ENCODE assay signal across 24 cellular contexts in genomic region chr19:55270172-55270942, GRCh38. TPM values are rescaled to one million over a fixed set of nuclear protein-coding genes. Genes with fewer than 3 reads are reported as not detected.
DNase-seq lines count a peak whose midpoint lies in the region; ATAC-seq, FAIRE-seq and TF ChIP-seq lines count a peak whose summit lies in the region.
"Had no signal": no experiment of that assay in that cellular context is flagged by ENCODE, and none has a peak within 500 bp of the region (broad histone marks: within the 10 kb centered on the region; RNA-seq: fewer than 3 reads in every experiment).

No MANE protein-coding gene starts in this region.

- H3K9ac ChIP-seq in HepG2 (ENCODE audit: insufficient read depth, low read depth, low read length) (no peak overlapping the region), keratinocyte (ENCODE audit: control insufficient read depth, extremely low read depth, insufficient read depth, low read length) (no peak overlapping the region)

- intact Hi-C loops in HepG2 (cut with micrococcal nuclease; ENCODE audit: unreplicated experiment) (no loop called here), right lobe of liver (cut with DNase I) (no loop called here), PC-9 (cut with micrococcal nuclease; ENCODE audit: unreplicated experiment) (no loop called here)

- no peaks in the 10 kb centered on the region for H3K9me1 ChIP-seq in keratinocyte (ENCODE audit: control insufficient read depth, extremely low read depth, insufficient read depth, low read length)

- no peak overlapping the region for H3K4me2 ChIP-seq in HepG2 (ENCODE audit: low read depth, low read length)
- H3K4me2 ChIP-seq in keratinocyte (ENCODE audit: control insufficient read depth, extremely low read depth, insufficient read depth, low read depth, low read length), result no peak overlapping the region
- H3K4me2 ChIP-seq in PC-9, result no peak overlapping the region

- H4K20me1 ChIP-seq in HepG2 (ENCODE audit: insufficient read depth, low read length) (no peaks in the 10 kb centered on the region), keratinocyte (ENCODE audit: control insufficient read depth, extremely low read depth, insufficient read depth, low read length) (no peaks in the 10 kb centered on the region), PC-9 (ENCODE audit: insufficient read depth) (0 out of 2 replicates have a peak, but pooled peaks cover under 1% of the 10 kb centered on the region)

- H3K36me3 ChIP-seq in HepG2 (replicated peaks in 1 of 2; ENCODE audit: control insufficient read depth in 1 of 2, insufficient read depth in 2 of 2, low read length in 2 of 2) (peaks cover 5 to 18% of the 10 kb centered on the region in 2 experiments; a peak in 4 of 5 replicates), right lobe of liver (no peaks in the 10 kb centered on the region), keratinocyte (ENCODE audit: control insufficient read depth in 2 of 2, extremely low read depth in 1 of 2, insufficient read depth in 2 of 2, low read length in 2 of 2) (peaks cover 8 to 15% of the 10 kb centered on the region in 2 experiments), PC-9 (ENCODE audit: low read depth) (peaks cover 8% of the 10 kb centered on the region; the same call in 1 of the 2 replicates)
- H3K36me3 ChIP-seq: uterus had no signal

- TF ChIP-seq POLR2A in HepG2 (IDR thresholded peaks at IDR 0.05; ENCODE audit: insufficient read depth in 1 of 2, low read depth in 2 of 2, low read length in 2 of 2) (no peak), right lobe of liver (IDR thresholded peaks at IDR 0.05) (no peak)

- no peaks in the 10 kb centered on the region for H3K9me3 ChIP-seq in HepG2 (ENCODE audit: low read length)
- H3K9me3 ChIP-seq in right lobe of liver, result no peaks in the 10 kb centered on the region
- H3K9me3 ChIP-seq in keratinocyte (ENCODE audit: control insufficient read depth, low read depth, low read length), result no peaks in the 10 kb centered on the region
- no peaks in the 10 kb centered on the region for H3K9me3 ChIP-seq in PC-9 (ENCODE audit: insufficient read depth, low read depth)
- H3K9me3 ChIP-seq: heart right ventricle, left lung, uterus had no signal

- TF ChIP-seq EP300 in HepG2 (IDR thresholded peaks at IDR 0.05; ENCODE audit: low read depth in 2 of 2, low read length in 2 of 2) (no peak), HepG2 (CRISPR knock-in tag; IDR thresholded peaks at IDR 0.05; ENCODE audit: borderline replicate concordance) (no peak)

- CTCF ChIA-PET in HepG2 (lab: Yijun Ruan, JAX; ENCODE audit: low intra/inter-chr PET ratio, low total read pairs), result no interaction called here
- CTCF ChIA-PET in PC-9 (lab: Charles Lee), result no interaction called here

- FAIRE-seq in HepG2 (lab: Jason Lieb, UNC) (no peak), keratinocyte (lab: Jason Lieb, UNC) (peak; percentile 29), urothelium cell line (lab: Jason Lieb, UNC) (peak; percentile 89)

- in situ Hi-C loops in HepG2 (cut with HindIII; ENCODE audit: extremely low pct_ligation_motif_present, low pct_unique_long_range_greater_than_20kb), result no loop called here

- no peak overlapping the region for H3K27ac ChIP-seq in HepG2 (ENCODE audit: extremely low read length, insufficient read depth, low read length)
- H3K27ac ChIP-seq in right lobe of liver, result no peak overlapping the region
- no peak overlapping the region for H3K27ac ChIP-seq in keratinocyte (ENCODE audit: control insufficient read depth, insufficient read depth, low read length)
- H3K27ac ChIP-seq in PC-9, result no peak overlapping the region
- H3K27ac ChIP-seq: heart right ventricle, left lung, uterus had no signal

- H2AFZ ChIP-seq in HepG2 (ENCODE audit: low read length) (no peak overlapping the region), keratinocyte (ENCODE audit: control insufficient read depth, low read length) (no peak overlapping the region), PC-9 (no peak overlapping the region)

- H3K27me3 ChIP-seq in HepG2 (ENCODE audit: control insufficient read depth in 1 of 2, insufficient read depth in 2 of 2, low read length in 2 of 2) (no peaks in the 10 kb centered on the region; a peak in 1 of 5 replicates), right lobe of liver (no peaks in the 10 kb centered on the region), keratinocyte (ENCODE audit: control insufficient read depth, extremely low read depth, insufficient read depth, low read length) (no peaks in the 10 kb centered on the region), PC-9 (ENCODE audit: insufficient read depth, low read depth) (no peaks in the 10 kb centered on the region)
- H3K27me3 ChIP-seq: heart right ventricle, left lung, uterus had no signal

- H3K4me3 ChIP-seq in HepG2 (replicated peaks in 1 of 3; ENCODE audit: insufficient read depth in 1 of 3, low read depth in 2 of 3, low read length in 3 of 3) (no peak overlapping the region), right lobe of liver (no peak overlapping the region), keratinocyte (ENCODE audit: control insufficient read depth in 2 of 3, extremely low read depth in 1 of 3, insufficient read depth in 2 of 3, low read depth in 1 of 3, low read length in 3 of 3) (no peak overlapping the region), PC-9 (no peak overlapping the region)
- H3K4me3 ChIP-seq: heart right ventricle, left lung, uterus had no signal

- POLR2A ChIA-PET in HepG2 (lab: Yijun Ruan, JAX) (no interaction called here), PC-9 (lab: Charles Lee; ENCODE audit: unreplicated experiment) (interaction anchor here (0.7 kb wide), 1 partner anchor 52 kb away, joined by 3 read pairs; no protein-coding TSS in a partner anchor)

- no peak for DNase-seq in HepG2 (ENCODE audit: low spot score)
- DNase-seq in right lobe of liver, result no peak
- no peak for DNase-seq in keratinocyte (ENCODE audit: low read depth, low spot score)
- no peak for DNase-seq in urothelium cell line (ENCODE audit: low spot score)
- DNase-seq in KG1 (lab: John Stamatoyannopoulos, UW), result no peak
- DNase-seq in PC-9, result no peak
- DNase-seq: activated CD4-positive, alpha-beta T cell treated with anti-CD3 and anti-CD28 coated beads, Interleukin-2, amount 50 U/mL, for 48 hours; activated CD4-positive, CD25-positive, alpha-beta regulatory T cell; activated T-cell treated with anti-CD3 and anti-CD28 coated beads, Interleukin-2, amount 50 U/mL, for 1 hour; heart right ventricle; midbrain; NCI-H1092; NCI-H187 treated with DMSO at 0.1 percent for 48 hours; NCI-H774; Right ventricle myocardium superior; substantia nigra; T-helper 9 cell; uterus had no signal

- TF ChIP-seq RAD21 in HepG2 (CRISPR knock-in tag; IDR thresholded peaks at IDR 0.05), result no peak

- no peaks in the 10 kb centered on the region for H3K9me2 ChIP-seq in PC-9 (ENCODE audit: insufficient read depth)

- no peaks in the 10 kb centered on the region for H3K79me2 ChIP-seq in HepG2 (ENCODE audit: insufficient read depth, low read length)
- peaks cover 3% of the 10 kb centered on the region for H3K79me2 ChIP-seq in keratinocyte (ENCODE audit: control insufficient read depth, insufficient read depth, low read length)
- H3K79me2 ChIP-seq in PC-9 (ENCODE audit: low read depth), result no peaks in the 10 kb centered on the region; the same call in 1 of the 2 replicates

- H3F3A ChIP-seq in PC-9 (ENCODE audit: insufficient read depth, low read depth), result peaks cover 5% of the 10 kb centered on the region; the same call in 1 of the 2 replicates

- no peak for ATAC-seq in HepG2
- ATAC-seq in right lobe of liver, result no peak
- ATAC-seq: heart right ventricle, left lung had no signal

- BruUV-seq in HepG2 (replicated peaks; lab: Mats Ljungman, UMichigan) (no TSS peak), PC-9 (replicated peaks; lab: Mats Ljungman, UMichigan) (no TSS peak)

- dilution Hi-C loops in keratinocyte (cut with MboI; ENCODE audit: extremely low pct_ligation_motif_present, low sequenced_read_pairs), result no loop called here

- TF ChIP-seq CTCF in HepG2 (CRISPR knock-in tag; IDR thresholded peaks at IDR 0.05) (no peak), right lobe of liver (IDR thresholded peaks at IDR 0.05) (no peak), keratinocyte (optimal IDR thresholded peaks at IDR 0.05 in 1 of 3, IDR thresholded peaks at IDR 0.05 in 1 of 3, conservative IDR thresholded peaks at IDR 0.05 in 1 of 3; ENCODE audit: extremely low read depth in 1 of 3, insufficient read depth in 2 of 3, low read length in 3 of 3) (no peak), PC-9 (conservative IDR thresholded peaks at IDR 0.05) (no peak)

- H3K4me1 ChIP-seq in HepG2 (ENCODE audit: insufficient read depth, low read length), result 0 out of 2 replicates have a peak, but pooled peaks cover 5% of the 10 kb centered on the region
- no peaks in the 10 kb centered on the region for H3K4me1 ChIP-seq in right lobe of liver
- no peaks in the 10 kb centered on the region for H3K4me1 ChIP-seq in keratinocyte (ENCODE audit: control insufficient read depth, extremely low read depth, insufficient read depth, low read length)
- H3K4me1 ChIP-seq in PC-9 (replicated peaks; ENCODE audit: insufficient read depth), result no peaks in the 10 kb centered on the region
- H3K4me1 ChIP-seq: heart right ventricle, left lung, uterus had no signal

- WGBS in HepG2 (ENCODE audit: low lambda C conversion rate), result 97% methylated on average over 25 of the region's 25 CpGs
- WGBS in right lobe of liver (ENCODE audit: insufficient coverage, low coverage, low lambda C conversion rate, missing lambda C conversion rate), result 99% methylated on average over 8 of the region's 25 CpGs

RNA-seq across cellular contexts. Expression of gene HSPBP1, which starts 9.6 kb away (rescaled TPM):
- 33.7 and 35.9 TPM in 2 replicates for total RNA-seq in HepG2 (2016; rRNA removed; fragmentation: Illumina TruSeq; extraction: Trizol)
- 3.9 TPM in 2 replicates for total RNA-seq in HepG2 (2016; cell fraction: cytosol; rRNA removed; fragmentation: Illumina TruSeq; extraction: Trizol; ENCODE audit: low read depth)
- 32.9 and 34.5 TPM in 2 replicates for total RNA-seq in HepG2 (2016; cell fraction: insoluble cytoplasmic fraction; rRNA removed; fragmentation: Illumina TruSeq; extraction: Trizol)
- 8.1 and 8.5 TPM in 2 replicates for total RNA-seq in HepG2 (2016; cell fraction: membrane; rRNA removed; fragmentation: Illumina TruSeq; extraction: Trizol)
- total RNA-seq in HepG2 (2016; cell fraction: nucleus; rRNA removed; fragmentation: Illumina TruSeq; extraction: Trizol), result 14.3 and 15.8 TPM in 2 replicates
- 22.3 and 25.7 TPM in 2 replicates for polyA plus RNA-seq in HepG2 (2011; rRNA removed)
- 19.2 and 35.4 TPM in 2 replicates for polyA plus RNA-seq in HepG2 (2011; cell fraction: cytosol; rRNA removed)
- 19.5 and 22.1 TPM in 2 replicates for polyA plus RNA-seq in HepG2 (2011; cell fraction: nucleus; rRNA removed)
- 14.9 and 21.2 TPM in 2 replicates for polyA plus RNA-seq in HepG2 (2012)
- polyA plus RNA-seq in HepG2 (2016; cell fraction: cytosol; fragmentation: Illumina TruSeq; extraction: Trizol; ENCODE audit: low read depth), result 5.6 and 5.7 TPM in 2 replicates
- polyA plus RNA-seq in HepG2 (2016; cell fraction: insoluble cytoplasmic fraction; fragmentation: Illumina TruSeq; extraction: Trizol; ENCODE audit: low read depth), result 53.4 and 56.0 TPM in 2 replicates
- 8.9 and 9.7 TPM in 2 replicates for polyA plus RNA-seq in HepG2 (2016; cell fraction: membrane; fragmentation: Illumina TruSeq; extraction: Trizol; ENCODE audit: low read depth)
- polyA plus RNA-seq in HepG2 (2016; cell fraction: nucleus; fragmentation: Illumina TruSeq; extraction: Trizol; ENCODE audit: insufficient read depth, low read depth), result 26.8 and 27.6 TPM in 2 replicates
- polyA minus RNA-seq in HepG2 (2011; rRNA and poly(A)+ RNA removed; ENCODE audit: low replicate concordance), result 33.2 and 42.3 TPM in 2 replicates
- 15.9 and 23.8 TPM in 2 replicates for polyA minus RNA-seq in HepG2 (2011; cell fraction: cytosol; rRNA and poly(A)+ RNA removed)
- polyA minus RNA-seq in HepG2 (2011; cell fraction: nucleus; rRNA and poly(A)+ RNA removed), result 4.6 and 6.1 TPM in 2 replicates
- total RNA-seq in right lobe of liver, result 10 to 100 TPM; 11.3 to 28.3 (median 15.6) TPM
- polyA plus RNA-seq in keratinocyte, result 20.2 to 26.7 TPM (median 24.7 TPM) in 3 replicates
- 4.6 TPM for polyA plus RNA-seq in keratinocyte (2011; ENCODE audit: low read depth)
- 11.9 and 29.1 TPM in 2 replicates for polyA plus RNA-seq in keratinocyte (2011; cell fraction: cytosol; rRNA removed)
- 17.3 and 22.0 TPM in 2 replicates for polyA plus RNA-seq in keratinocyte (2011; cell fraction: nucleus; rRNA removed)
- 23.7 and 39.1 TPM in 2 replicates for polyA plus RNA-seq in keratinocyte (2012; ENCODE audit: low replicate concordance)
- polyA minus RNA-seq in keratinocyte, result 12.8 to 23.0 TPM (median 15.5 TPM) in 3 replicates
- polyA minus RNA-seq in keratinocyte (2011; cell fraction: cytosol; rRNA and poly(A)+ RNA removed), result 59.9 TPM
- polyA minus RNA-seq in keratinocyte (2011; cell fraction: nucleus; rRNA and poly(A)+ RNA removed), result 13.4 and 15.5 TPM in 2 replicates
- 66.2 and 79.6 TPM in 2 replicates for total RNA-seq in PC-9 (2021)

RNA-seq across cellular contexts. Expression of gene PPP6R1, which starts 11.5 kb away (rescaled TPM):
- total RNA-seq in HepG2 (2016; rRNA removed; fragmentation: Illumina TruSeq; extraction: Trizol) (23.0 and 25.8 TPM in 2 replicates), right lobe of liver (10 to 100 TPM; 26.4 to 39.6 (median 30.2) TPM), PC-9 (2021) (136 and 159 TPM in 2 replicates)
- 6.5 and 7.1 TPM in 2 replicates for total RNA-seq in HepG2 (2016; cell fraction: cytosol; rRNA removed; fragmentation: Illumina TruSeq; extraction: Trizol; ENCODE audit: low read depth)
- total RNA-seq in HepG2 (2016; cell fraction: insoluble cytoplasmic fraction; rRNA removed; fragmentation: Illumina TruSeq; extraction: Trizol), result 18.2 and 27.7 TPM in 2 replicates
- total RNA-seq in HepG2 (2016; cell fraction: membrane; rRNA removed; fragmentation: Illumina TruSeq; extraction: Trizol), result 22.9 and 23.1 TPM in 2 replicates
- total RNA-seq in HepG2 (2016; cell fraction: nucleus; rRNA removed; fragmentation: Illumina TruSeq; extraction: Trizol), result 20.2 and 25.1 TPM in 2 replicates
- polyA plus RNA-seq in HepG2 (2011; rRNA removed) (54.0 and 75.7 TPM in 2 replicates), keratinocyte (26.7 to 49.7 TPM (median 27.5 TPM) in 3 replicates)
- 44.7 and 48.8 TPM in 2 replicates for polyA plus RNA-seq in HepG2 (2011; cell fraction: cytosol; rRNA removed)
- polyA plus RNA-seq in HepG2 (2011; cell fraction: nucleus; rRNA removed), result 190 and 211 TPM in 2 replicates
- polyA plus RNA-seq in HepG2 (2012), result 51.7 and 56.8 TPM in 2 replicates
- 8.4 and 9.7 TPM in 2 replicates for polyA plus RNA-seq in HepG2 (2016; cell fraction: cytosol; fragmentation: Illumina TruSeq; extraction: Trizol; ENCODE audit: low read depth)
- polyA plus RNA-seq in HepG2 (2016; cell fraction: insoluble cytoplasmic fraction; fragmentation: Illumina TruSeq; extraction: Trizol; ENCODE audit: low read depth), result 27.5 and 36.1 TPM in 2 replicates
- 20.6 and 23.5 TPM in 2 replicates for polyA plus RNA-seq in HepG2 (2016; cell fraction: membrane; fragmentation: Illumina TruSeq; extraction: Trizol; ENCODE audit: low read depth)
- 73.4 and 77.9 TPM in 2 replicates for polyA plus RNA-seq in HepG2 (2016; cell fraction: nucleus; fragmentation: Illumina TruSeq; extraction: Trizol; ENCODE audit: insufficient read depth, low read depth)
- polyA minus RNA-seq in HepG2 (2011; rRNA and poly(A)+ RNA removed; ENCODE audit: low replicate concordance), result 112 and 140 TPM in 2 replicates
- 48.9 and 57.3 TPM in 2 replicates for polyA minus RNA-seq in HepG2 (2011; cell fraction: cytosol; rRNA and poly(A)+ RNA removed)
- polyA minus RNA-seq in HepG2 (2011; cell fraction: nucleus; rRNA and poly(A)+ RNA removed), result 48.9 and 67.0 TPM in 2 replicates
- polyA plus RNA-seq in keratinocyte (2011; ENCODE audit: low read depth), result 53.9 TPM
- polyA plus RNA-seq in keratinocyte (2011; cell fraction: cytosol; rRNA removed), result 25.2 and 42.0 TPM in 2 replicates
- polyA plus RNA-seq in keratinocyte (2011; cell fraction: nucleus; rRNA removed), result 53.5 and 58.2 TPM in 2 replicates
- 25.9 and 54.2 TPM in 2 replicates for polyA plus RNA-seq in keratinocyte (2012; ENCODE audit: low replicate concordance)
- 52.8 to 162 TPM (median 69.3 TPM) in 3 replicates for polyA minus RNA-seq in keratinocyte
- 82.3 TPM for polyA minus RNA-seq in keratinocyte (2011; cell fraction: cytosol; rRNA and poly(A)+ RNA removed)
- 45.9 and 47.5 TPM in 2 replicates for polyA minus RNA-seq in keratinocyte (2011; cell fraction: nucleus; rRNA and poly(A)+ RNA removed)

RNA-seq across cellular contexts. Expression of gene BRSK1, which starts 13.4 kb away (rescaled TPM):
- total RNA-seq in HepG2 (2016; rRNA removed; fragmentation: Illumina TruSeq; extraction: Trizol), result 0.18 TPM in 1 of 2 replicates, not detected in the other
- not detected in 2 replicates for total RNA-seq in HepG2 (2016; cell fraction: cytosol; rRNA removed; fragmentation: Illumina TruSeq; extraction: Trizol; ENCODE audit: low read depth)
- total RNA-seq in HepG2 (2016; cell fraction: insoluble cytoplasmic fraction; rRNA removed; fragmentation: Illumina TruSeq; extraction: Trizol), result 0.19 TPM in 1 of 2 replicates, not detected in the other
- total RNA-seq in HepG2 (2016; cell fraction: membrane; rRNA removed; fragmentation: Illumina TruSeq; extraction: Trizol), result 0.10 and 0.25 TPM in 2 replicates
- total RNA-seq in HepG2 (2016; cell fraction: nucleus; rRNA removed; fragmentation: Illumina TruSeq; extraction: Trizol), result 0.60 TPM in 1 of 2 replicates, not detected in the other
- 1.2 and 1.9 TPM in 2 replicates for polyA plus RNA-seq in HepG2 (2011; rRNA removed)
- polyA plus RNA-seq in HepG2 (2011; cell fraction: cytosol; rRNA removed), result 0.75 and 1.1 TPM in 2 replicates
- polyA plus RNA-seq in HepG2 (2011; cell fraction: nucleus; rRNA removed), result 8.1 and 12.7 TPM in 2 replicates
- 0.74 and 1.1 TPM in 2 replicates for polyA plus RNA-seq in HepG2 (2012)
- 0.14 and 0.17 TPM in 2 replicates for polyA plus RNA-seq in HepG2 (2016; cell fraction: cytosol; fragmentation: Illumina TruSeq; extraction: Trizol; ENCODE audit: low read depth)
- 0.20 and 0.44 TPM in 2 replicates for polyA plus RNA-seq in HepG2 (2016; cell fraction: insoluble cytoplasmic fraction; fragmentation: Illumina TruSeq; extraction: Trizol; ENCODE audit: low read depth)
- 0.09 and 0.25 TPM in 2 replicates for polyA plus RNA-seq in HepG2 (2016; cell fraction: membrane; fragmentation: Illumina TruSeq; extraction: Trizol; ENCODE audit: low read depth)
- polyA plus RNA-seq in HepG2 (2016; cell fraction: nucleus; fragmentation: Illumina TruSeq; extraction: Trizol; ENCODE audit: insufficient read depth, low read depth), result 0.68 and 0.79 TPM in 2 replicates
- 0.72 and 1.3 TPM in 2 replicates for polyA minus RNA-seq in HepG2 (2011; rRNA and poly(A)+ RNA removed; ENCODE audit: low replicate concordance)
- not detected in 2 replicates for polyA minus RNA-seq in HepG2 (2011; cell fraction: cytosol; rRNA and poly(A)+ RNA removed)
- 1.0 and 1.2 TPM in 2 replicates for polyA minus RNA-seq in HepG2 (2011; cell fraction: nucleus; rRNA and poly(A)+ RNA removed)
- under 1 TPM in 3 of 6 experiments, not detected in 3; 0.20 to 0.29 (median 0.24) TPM for total RNA-seq in right lobe of liver
- polyA plus RNA-seq in keratinocyte, result 0.46 to 1.1 TPM (median 0.98 TPM) in 3 replicates
- not detected for polyA plus RNA-seq in keratinocyte (2011; ENCODE audit: low read depth)
- 0.63 and 1.7 TPM in 2 replicates for polyA plus RNA-seq in keratinocyte (2011; cell fraction: cytosol; rRNA removed)
- polyA plus RNA-seq in keratinocyte (2011; cell fraction: nucleus; rRNA removed), result 2.8 and 5.4 TPM in 2 replicates
- polyA plus RNA-seq in keratinocyte (2012; ENCODE audit: low replicate concordance), result 0.38 and 1.1 TPM in 2 replicates
- 0.13 to 2.7 TPM in 2 of 3 replicates, not detected in the other for polyA minus RNA-seq in keratinocyte
- polyA minus RNA-seq in keratinocyte (2011; cell fraction: cytosol; rRNA and poly(A)+ RNA removed), result not detected
- 0.32 and 0.62 TPM in 2 replicates for polyA minus RNA-seq in keratinocyte (2011; cell fraction: nucleus; rRNA and poly(A)+ RNA removed)
- total RNA-seq in PC-9 (2021), result 6.5 and 14.4 TPM in 2 replicates

RNA-seq across cellular contexts. Expression of gene TMEM86B, which starts 41.8 kb away (rescaled TPM):
- total RNA-seq in HepG2 (2016; rRNA removed; fragmentation: Illumina TruSeq; extraction: Trizol) (6.0 and 9.6 TPM in 2 replicates), right lobe of liver (10 to 100 TPM in 5 of 6 experiments, 1 to 10 TPM in 1; 8.8 to 22.2 (median 14.0) TPM), PC-9 (2021) (18.1 and 18.4 TPM in 2 replicates)
- total RNA-seq in HepG2 (2016; cell fraction: cytosol; rRNA removed; fragmentation: Illumina TruSeq; extraction: Trizol; ENCODE audit: low read depth), result 9.6 and 12.1 TPM in 2 replicates
- total RNA-seq in HepG2 (2016; cell fraction: insoluble cytoplasmic fraction; rRNA removed; fragmentation: Illumina TruSeq; extraction: Trizol), result 6.1 and 10.1 TPM in 2 replicates
- total RNA-seq in HepG2 (2016; cell fraction: membrane; rRNA removed; fragmentation: Illumina TruSeq; extraction: Trizol), result 13.1 and 18.6 TPM in 2 replicates
- total RNA-seq in HepG2 (2016; cell fraction: nucleus; rRNA removed; fragmentation: Illumina TruSeq; extraction: Trizol), result 7.1 and 10.0 TPM in 2 replicates
- polyA plus RNA-seq in HepG2 (2011; rRNA removed) (7.7 and 10.7 TPM in 2 replicates), keratinocyte (0.60 to 0.88 TPM (median 0.68 TPM) in 3 replicates)
- polyA plus RNA-seq in HepG2 (2011; cell fraction: cytosol; rRNA removed), result 6.2 and 9.1 TPM in 2 replicates
- polyA plus RNA-seq in HepG2 (2011; cell fraction: nucleus; rRNA removed), result 66.7 and 95.0 TPM in 2 replicates
- polyA plus RNA-seq in HepG2 (2012), result 16.2 and 16.6 TPM in 2 replicates
- polyA plus RNA-seq in HepG2 (2016; cell fraction: cytosol; fragmentation: Illumina TruSeq; extraction: Trizol; ENCODE audit: low read depth), result 22.1 and 25.3 TPM in 2 replicates
- 8.1 and 13.8 TPM in 2 replicates for polyA plus RNA-seq in HepG2 (2016; cell fraction: insoluble cytoplasmic fraction; fragmentation: Illumina TruSeq; extraction: Trizol; ENCODE audit: low read depth)
- 27.2 and 29.7 TPM in 2 replicates for polyA plus RNA-seq in HepG2 (2016; cell fraction: membrane; fragmentation: Illumina TruSeq; extraction: Trizol; ENCODE audit: low read depth)
- 36.9 and 38.1 TPM in 2 replicates for polyA plus RNA-seq in HepG2 (2016; cell fraction: nucleus; fragmentation: Illumina TruSeq; extraction: Trizol; ENCODE audit: insufficient read depth, low read depth)
- polyA minus RNA-seq in HepG2 (2011; rRNA and poly(A)+ RNA removed; ENCODE audit: low replicate concordance), result 1.9 and 14.4 TPM in 2 replicates
- polyA minus RNA-seq in HepG2 (2011; cell fraction: cytosol; rRNA and poly(A)+ RNA removed), result 2.9 and 3.2 TPM in 2 replicates
- 7.1 and 7.8 TPM in 2 replicates for polyA minus RNA-seq in HepG2 (2011; cell fraction: nucleus; rRNA and poly(A)+ RNA removed)
- polyA plus RNA-seq in keratinocyte (2011; ENCODE audit: low read depth), result 1.1 TPM
- 0.24 and 0.49 TPM in 2 replicates for polyA plus RNA-seq in keratinocyte (2011; cell fraction: cytosol; rRNA removed)
- polyA plus RNA-seq in keratinocyte (2011; cell fraction: nucleus; rRNA removed), result 3.4 and 4.6 TPM in 2 replicates
- polyA plus RNA-seq in keratinocyte (2012; ENCODE audit: low replicate concordance), result 1.0 and 2.2 TPM in 2 replicates
- 0.99 to 3.9 TPM (median 1.2 TPM) in 3 replicates for polyA minus RNA-seq in keratinocyte
- polyA minus RNA-seq in keratinocyte (2011; cell fraction: cytosol; rRNA and poly(A)+ RNA removed), result not detected
- 1.7 and 2.6 TPM in 2 replicates for polyA minus RNA-seq in keratinocyte (2011; cell fraction: nucleus; rRNA and poly(A)+ RNA removed)

RNA-seq across cellular contexts. Expression of gene TMEM150B, which starts 54.8 kb away (rescaled TPM):
- total RNA-seq in HepG2 (2016; rRNA removed; fragmentation: Illumina TruSeq; extraction: Trizol) (0.74 and 1.3 TPM in 2 replicates), right lobe of liver (1 to 10 TPM; 1.1 to 5.6 (median 2.2) TPM), PC-9 (2021) (not detected in 2 replicates)
- 0.79 and 1.0 TPM in 2 replicates for total RNA-seq in HepG2 (2016; cell fraction: cytosol; rRNA removed; fragmentation: Illumina TruSeq; extraction: Trizol; ENCODE audit: low read depth)
- total RNA-seq in HepG2 (2016; cell fraction: insoluble cytoplasmic fraction; rRNA removed; fragmentation: Illumina TruSeq; extraction: Trizol), result 0.70 and 1.0 TPM in 2 replicates
- 0.62 and 0.77 TPM in 2 replicates for total RNA-seq in HepG2 (2016; cell fraction: membrane; rRNA removed; fragmentation: Illumina TruSeq; extraction: Trizol)
- 0.84 and 1.5 TPM in 2 replicates for total RNA-seq in HepG2 (2016; cell fraction: nucleus; rRNA removed; fragmentation: Illumina TruSeq; extraction: Trizol)
- polyA plus RNA-seq in HepG2 (2011; rRNA removed) (1.8 and 2.9 TPM in 2 replicates), keratinocyte (not detected in 3 replicates)
- 2.4 and 2.5 TPM in 2 replicates for polyA plus RNA-seq in HepG2 (2011; cell fraction: cytosol; rRNA removed)
- 6.2 and 7.0 TPM in 2 replicates for polyA plus RNA-seq in HepG2 (2011; cell fraction: nucleus; rRNA removed)
- 3.3 and 3.4 TPM in 2 replicates for polyA plus RNA-seq in HepG2 (2012)
- polyA plus RNA-seq in HepG2 (2016; cell fraction: cytosol; fragmentation: Illumina TruSeq; extraction: Trizol; ENCODE audit: low read depth), result 0.33 and 0.50 TPM in 2 replicates
- 0.37 and 0.74 TPM in 2 replicates for polyA plus RNA-seq in HepG2 (2016; cell fraction: insoluble cytoplasmic fraction; fragmentation: Illumina TruSeq; extraction: Trizol; ENCODE audit: low read depth)
- 0.28 and 1.2 TPM in 2 replicates for polyA plus RNA-seq in HepG2 (2016; cell fraction: membrane; fragmentation: Illumina TruSeq; extraction: Trizol; ENCODE audit: low read depth)
- polyA plus RNA-seq in HepG2 (2016; cell fraction: nucleus; fragmentation: Illumina TruSeq; extraction: Trizol; ENCODE audit: insufficient read depth, low read depth), result 1.7 and 1.9 TPM in 2 replicates
- polyA minus RNA-seq in HepG2 (2011; rRNA and poly(A)+ RNA removed; ENCODE audit: low replicate concordance), result 5.1 TPM in 1 of 2 replicates, not detected in the other
- 1.9 and 2.7 TPM in 2 replicates for polyA minus RNA-seq in HepG2 (2011; cell fraction: cytosol; rRNA and poly(A)+ RNA removed)
- 1.4 and 1.5 TPM in 2 replicates for polyA minus RNA-seq in HepG2 (2011; cell fraction: nucleus; rRNA and poly(A)+ RNA removed)
- not detected for polyA plus RNA-seq in keratinocyte (2011; ENCODE audit: low read depth)
- polyA plus RNA-seq in keratinocyte (2011; cell fraction: cytosol; rRNA removed), result not detected in 2 replicates
- polyA plus RNA-seq in keratinocyte (2011; cell fraction: nucleus; rRNA removed), result not detected in 2 replicates
- not detected in 2 replicates for polyA plus RNA-seq in keratinocyte (2012; ENCODE audit: low replicate concordance)
- not detected in 3 replicates for polyA minus RNA-seq in keratinocyte
- polyA minus RNA-seq in keratinocyte (2011; cell fraction: cytosol; rRNA and poly(A)+ RNA removed), result not detected
- polyA minus RNA-seq in keratinocyte (2011; cell fraction: nucleus; rRNA and poly(A)+ RNA removed), result not detected in 2 replicates
- total RNA-seq: dermis microvascular lymphatic vessel endothelial cell, fibroblast of villous mesenchyme, neural crest cell, OCI-LY7 had no signal
- polyA plus RNA-seq: BJ had no signal
